ENCODE assay signal across 22 cellular contexts in the genomic region with DNA sequence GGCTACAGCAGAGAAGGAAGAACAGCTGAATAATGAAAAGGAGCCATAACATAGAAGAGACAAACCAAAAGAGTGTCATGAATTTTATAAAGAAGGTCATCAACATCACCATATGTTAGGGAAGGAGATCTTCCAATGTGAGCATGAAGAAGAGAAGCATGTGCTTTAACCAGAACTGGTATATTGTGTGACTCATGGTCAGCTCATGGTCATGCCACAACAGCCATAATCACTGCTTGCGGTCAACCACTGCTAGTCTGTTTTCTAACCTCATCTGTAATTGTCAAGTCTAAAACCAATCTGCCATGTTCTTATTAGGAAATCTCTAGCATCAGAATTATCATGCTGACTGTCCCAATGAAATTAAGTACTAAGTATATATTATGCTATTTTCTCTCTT.
DNase-seq lines count a peak whose midpoint lies in the region; ATAC-seq, FAIRE-seq and TF ChIP-seq lines count a peak whose summit lies in the region.
"Had no signal": no experiment of that assay in that cellular context is flagged by ENCODE, and none has a peak within 500 bp of the region (broad histone marks: within the 10 kb centered on the region; RNA-seq: fewer than 3 reads in every experiment).

No MANE protein-coding gene starts in this region.

- peaks cover 3% of the 10 kb centered on the region for H3K27me3 Mint-ChIP-seq in GM23338 (ENCODE audit: insufficient read depth, low read depth, poor library complexity)
- H3K27me3 Mint-ChIP-seq: activated CD8-positive, alpha-beta T cell treated with anti-CD3 and anti-CD28 coated beads for 36 hours had no signal

- TF ChIP-seq POLR2A in gastrocnemius medialis (IDR thresholded peaks at IDR 0.05) (no peak), stomach (IDR thresholded peaks at IDR 0.05) (no peak)

- no peak for TF ChIP-seq EP300 in stomach (IDR thresholded peaks at IDR 0.05)

- H3K4me1 ChIP-seq in RWPE2 (ENCODE audit: insufficient read depth, poor library complexity, severe bottlenecking) (no peaks in the 10 kb centered on the region), fibroblast of lung (ENCODE audit: control insufficient read depth, extremely low read depth, insufficient read depth, low read length) (no peaks in the 10 kb centered on the region), GM23338 (ENCODE audit: insufficient read depth) (no peaks in the 10 kb centered on the region), gastrocnemius medialis (no peaks in the 10 kb centered on the region), stomach (no peaks in the 10 kb centered on the region)
- H3K4me1 ChIP-seq: colonic mucosa, left lung, SJSA1 had no signal

- H3K4me2 ChIP-seq in fibroblast of lung (ENCODE audit: extremely low read depth, insufficient read depth, low read length) (no peak overlapping the region), GM23338 (no peak overlapping the region)

- 86 to 100% (median 95%) methylated on average over 1 of the region's 1 CpG for WGBS in stomach, 5 donors

- H3K4me3 ChIP-seq in RWPE2 (ENCODE audit: severe bottlenecking) (no peak overlapping the region), fibroblast of lung (replicated peaks in 1 of 4; ENCODE audit: control extremely low read depth in 1 of 4, insufficient read depth in 1 of 4, low read depth in 3 of 4, low read length in 4 of 4) (no peak overlapping the region), GM23338 (no peak overlapping the region), gastrocnemius medialis (no peak overlapping the region), stomach (no peak overlapping the region)
- H3K4me3 ChIP-seq: colonic mucosa, left lung, SJSA1 had no signal

- no peaks in the 10 kb centered on the region for H3K36me3 ChIP-seq in RWPE2 (ENCODE audit: low read depth)
- H3K36me3 ChIP-seq in fibroblast of lung (ENCODE audit: control insufficient read depth, insufficient read depth, low read length): no peaks in the 10 kb centered on the region
- H3K36me3 ChIP-seq in GM23338 (ENCODE audit: insufficient read depth): no peaks in the 10 kb centered on the region
- H3K36me3 ChIP-seq in gastrocnemius medialis: no peaks in the 10 kb centered on the region
- no peaks in the 10 kb centered on the region for H3K36me3 ChIP-seq in stomach
- H3K36me3 ChIP-seq: colonic mucosa, left lung, SJSA1 had no signal

- peak; percentile 66 for ATAC-seq in HG02885 (IDR thresholded peaks at IDR 0.05; ENCODE audit: poor library complexity, unreplicated experiment)
- 0 out of 3 replicates have a peak, but pooled peaks have one; percentile 35 for ATAC-seq in RWPE2 (ENCODE audit: low read depth)
- ATAC-seq in GM23338: no peak
- no peak for ATAC-seq in gastrocnemius medialis
- ATAC-seq: activated CD8-positive, alpha-beta T cell treated with anti-CD3 and anti-CD28 coated beads for 36 hours; esophagus mucosa; left lung had no signal

- no peaks in the 10 kb centered on the region; the same call in 1 of the 3 replicates for H3K9me3 Mint-ChIP-seq in GM23338
- H3K9me3 Mint-ChIP-seq: activated CD8-positive, alpha-beta T cell treated with anti-CD3 and anti-CD28 coated beads for 36 hours; activated T-helper 2 cell treated with anti-CD3 and anti-CD28 coated beads, Interferon-gamma antibody, Interleukin-2, Interleukin-4, amounts not matched to agents 10 μg/mL and 5 μg/mL and 100 μg/mL, durations not matched to agents 14 hours and 24 hours and 36 hours had no signal

- H3K27me3 ChIP-seq in RWPE2 (ENCODE audit: insufficient read depth, poor library complexity, severe bottlenecking) (no peaks in the 10 kb centered on the region), fibroblast of lung (ENCODE audit: control insufficient read depth, insufficient read depth, low read length) (no peaks in the 10 kb centered on the region), GM23338 (ENCODE audit: insufficient read depth) (no peaks in the 10 kb centered on the region), gastrocnemius medialis (no peaks in the 10 kb centered on the region), stomach (no peaks in the 10 kb centered on the region)
- H3K27me3 ChIP-seq: colonic mucosa, left lung, SJSA1 had no signal

- no peak overlapping the region for H3K27ac Mint-ChIP-seq in GM23338
- H3K27ac Mint-ChIP-seq: activated CD8-positive, alpha-beta T cell treated with anti-CD3 and anti-CD28 coated beads for 36 hours; activated T-helper 2 cell treated with anti-CD3 and anti-CD28 coated beads, Interferon-gamma antibody, Interleukin-2, Interleukin-4, amounts not matched to agents 10 μg/mL and 5 μg/mL and 100 μg/mL, durations not matched to agents 14 hours and 24 hours and 36 hours; CD8-positive, alpha-beta memory T cell had no signal

- H3K36me3 Mint-ChIP-seq in GM23338 (ENCODE audit: low read depth): peaks cover 4% of the 10 kb centered on the region; the same call in 1 of the 3 replicates
- H3K36me3 Mint-ChIP-seq: CD8-positive, alpha-beta memory T cell had no signal

- intact Hi-C loops in gastrocnemius medialis (cut with DNase I; ENCODE audit: low total_unique reads) (no loop called here), stomach (cut with DNase I; ENCODE audit: low total_unique reads) (no loop called here)

- no peaks in the 10 kb centered on the region for H3K4me1 Mint-ChIP-seq in GM23338
- H3K4me1 Mint-ChIP-seq: CD8-positive, alpha-beta memory T cell had no signal

- DNase-seq in A172 (ENCODE audit: low spot score): peak; percentile 53
- no peak for DNase-seq in RWPE2 (ENCODE audit: low spot score)
- DNase-seq in fibroblast of lung (ENCODE audit: low read depth in 2 of 2): peak; percentile 35 to 78
- no peak for DNase-seq in GM23338 (ENCODE audit: low spot score)
- DNase-seq in GM19239 (ENCODE audit: insufficient read length, low spot score): no peak
- DNase-seq in gastrocnemius medialis: no peak
- DNase-seq in stomach: no peak
- DNase-seq: activated CD8-positive, alpha-beta T cell treated with anti-CD3 and anti-CD28 coated beads for 36 hours; amniotic stem cell; CD8-positive, alpha-beta memory T cell; colonic mucosa; GF-D8; left lung; NCI-H1092 treated with DMSO at 0.1 percent for 48 hours; NK-92 treated with Interleukin-12 subunit alpha and Interleukin-12 subunit beta, amount 100 ng/mL, for 24 hours; stimulated activated CD4-positive, alpha-beta T cell treated with anti-CD3 and anti-CD28 coated beads, Interleukin-12 subunit alpha, Interleukin-12 subunit beta, amount 100 ng/mL, for 4 hours had no signal

- no peaks in the 10 kb centered on the region for H3F3A ChIP-seq in GM23338 (replicated peaks; ENCODE audit: low read depth)

- H3K27ac ChIP-seq in RWPE2 (ENCODE audit: poor library complexity, severe bottlenecking) (no peak overlapping the region), fibroblast of lung (ENCODE audit: insufficient read depth, low read length) (no peak overlapping the region), GM23338 (ENCODE audit: low read depth) (no peak overlapping the region), gastrocnemius medialis (no peak overlapping the region), stomach (no peak overlapping the region)
- H3K27ac ChIP-seq: colonic mucosa, left lung, SJSA1 had no signal

- no peaks in the 10 kb centered on the region for H4K20me1 ChIP-seq in fibroblast of lung (ENCODE audit: control insufficient read depth, extremely low read depth, insufficient read depth, low read length)
- no peaks in the 10 kb centered on the region for H4K20me1 ChIP-seq in GM23338 (replicated peaks; ENCODE audit: insufficient read depth)

- H2AFZ ChIP-seq in fibroblast of lung (ENCODE audit: low read length) (no peak overlapping the region), GM23338 (no peak overlapping the region)

- TF ChIP-seq CTCF in RWPE2 (IDR thresholded peaks at IDR 0.05; ENCODE audit: poor library complexity, severe bottlenecking): no peak
- TF ChIP-seq CTCF in fibroblast of lung (conservative IDR thresholded peaks at IDR 0.05 in 1 of 2, IDR thresholded peaks at IDR 0.05 in 1 of 2; ENCODE audit: low read depth in 1 of 2, low read length in 2 of 2): no peak
- no peak for TF ChIP-seq CTCF in GM23338 (conservative IDR thresholded peaks at IDR 0.05; ENCODE audit: low read depth in 2 of 2)
- TF ChIP-seq CTCF in gastrocnemius medialis (IDR thresholded peaks at IDR 0.05 in 4 of 5, conservative IDR thresholded peaks at IDR 0.05 in 1 of 5): no peak
- TF ChIP-seq CTCF in stomach (IDR thresholded peaks at IDR 0.05): no peak

- H3K9me3 ChIP-seq in RWPE2 (ENCODE audit: severe bottlenecking): no peaks in the 10 kb centered on the region
- no peaks in the 10 kb centered on the region for H3K9me3 ChIP-seq in fibroblast of lung (ENCODE audit: control insufficient read depth, insufficient read depth, low read depth, low read length)
- no peaks in the 10 kb centered on the region for H3K9me3 ChIP-seq in gastrocnemius medialis
- H3K9me3 ChIP-seq in stomach: peaks cover 0 to 9% (median 3%) of the 10 kb centered on the region in 4 donors
- H3K9me3 ChIP-seq: colonic mucosa, left lung, SJSA1 had no signal

- H3K9me2 ChIP-seq in GM23338 (ENCODE audit: insufficient read depth): no peaks in the 10 kb centered on the region

- in situ Hi-C loops in gastrocnemius medialis (cut with MboI; ENCODE audit: low sequenced_read_pairs in 4 of 4): no loop called here

- FAIRE-seq in GM19239 (lab: Jason Lieb, UNC): no peak
- FAIRE-seq: A204.1, TTC549 had no signal

- no peaks in the 10 kb centered on the region for H3K79me2 ChIP-seq in fibroblast of lung (ENCODE audit: control insufficient read depth, insufficient read depth, low read length)
- H3K79me2 ChIP-seq in GM23338 (replicated peaks; ENCODE audit: insufficient read depth): no peaks in the 10 kb centered on the region

- H3K4me3 Mint-ChIP-seq in GM23338: no peak overlapping the region
- H3K4me3 Mint-ChIP-seq: activated CD8-positive, alpha-beta T cell treated with anti-CD3 and anti-CD28 coated beads for 36 hours; CD8-positive, alpha-beta memory T cell had no signal

- H3K9ac ChIP-seq in fibroblast of lung (ENCODE audit: insufficient read depth, low read length): no peak overlapping the region

TF ChIP-seq in GM23338, 12 proteins besides CTCF, POLR2A, EP300 and RAD21 (continues in another document):
- TF ChIP-seq EZH2 (IDR thresholded peaks at IDR 0.05; ENCODE audit: low read depth, unreplicated experiment) (no peak), EZH2phosphoT487 (IDR thresholded peaks at IDR 0.05; ENCODE audit: unreplicated experiment) (no peak), POLR2AphosphoS5 (IDR thresholded peaks at IDR 0.05; ENCODE audit: low read depth) (no peak), CREB1 (CRISPR knock-in tag; IDR thresholded peaks at IDR 0.05; ENCODE audit: low read depth) (no peak)

Comparison
In these comparisons a context has a peak if more than half of its experiments do, and no peak if none do; other contexts are left out.
1. DNase-seq: peak in A172 (single experiment) and fibroblast of lung (2 of 2); none in RWPE2 (single experiment), GM23338 (single experiment), GM19239 (single experiment), gastrocnemius medialis (0 of 2) and stomach (single experiment).
2. ATAC-seq: peak in HG02885 (single experiment) and RWPE2 (single experiment); none in GM23338 (single experiment) and gastrocnemius medialis (0 of 2).